Comparison of ENCODE assay signal across 8 cellular contexts in the genomic region with DNA sequence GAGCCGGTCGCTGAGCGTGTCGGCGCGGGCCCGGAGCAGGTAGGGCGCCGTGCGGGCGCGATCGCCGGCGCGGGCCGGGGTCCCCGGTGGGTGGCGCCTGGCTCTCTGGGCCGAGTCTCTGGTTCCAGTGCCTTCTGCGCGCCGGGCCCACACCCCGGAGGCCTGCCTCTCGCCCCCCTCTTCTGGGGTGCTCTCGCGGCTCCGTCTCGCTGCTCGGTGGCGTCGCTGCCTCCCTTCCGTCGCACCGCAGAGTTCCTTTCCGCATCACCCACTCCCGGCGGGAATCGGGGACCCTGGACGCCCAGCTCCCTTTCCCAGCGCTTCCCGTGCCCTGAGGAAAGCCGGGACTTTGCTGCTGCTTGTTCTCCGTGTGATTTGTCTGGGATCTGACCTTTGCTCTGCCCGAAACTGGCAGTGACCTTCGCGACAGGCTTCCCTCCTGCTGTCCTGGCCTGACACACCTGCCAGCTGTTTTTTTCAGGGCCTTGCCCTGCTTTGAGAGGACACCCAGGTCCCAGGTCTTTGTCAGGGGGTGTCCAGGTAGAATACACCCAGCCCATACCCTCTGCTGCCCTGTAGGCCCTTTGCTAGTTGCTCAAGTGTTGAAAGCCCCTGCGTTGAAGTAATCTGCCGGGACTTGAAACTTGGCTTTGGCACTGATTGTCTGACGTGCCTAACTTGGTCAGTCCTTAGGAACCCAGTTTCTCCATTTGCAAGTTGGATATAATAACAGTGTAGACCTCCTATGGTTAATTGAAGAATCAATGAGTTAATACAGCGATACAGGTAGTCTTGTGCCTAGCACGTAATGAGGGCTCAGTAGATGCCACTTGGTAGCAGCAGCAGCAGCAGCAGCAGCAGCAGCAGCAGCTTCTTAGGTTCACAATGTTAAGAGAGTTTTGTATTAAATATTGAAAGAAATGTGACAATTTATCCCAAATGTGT. TPM values are rescaled to one million over a fixed set of nuclear protein-coding genes. Genes with fewer than 3 reads are reported as not detected.
DNase-seq lines count a peak whose midpoint lies in the region; ATAC-seq lines count a peak whose summit lies in the region.

No MANE protein-coding gene starts in this region.

- DNase-seq in AG20443 (ENCODE audit: low spot score) (peak; percentile 50), RKO (ENCODE audit: low spot score) (peak; percentile 34), astrocyte of the hippocampus (ENCODE audit: low read depth, low spot score) (peak; percentile 61), sciatic nerve (ENCODE audit: low spot score) (peak; percentile 67), OCI-M2 (lab: John Stamatoyannopoulos, UW; ENCODE audit: unreplicated experiment) (no peak)

- ATAC-seq in GM18870 (IDR thresholded peaks at IDR 0.05; ENCODE audit: unreplicated experiment) (peak; percentile 22), HG03139 (IDR thresholded peaks at IDR 0.05; ENCODE audit: unreplicated experiment) (peak; percentile 26), sciatic nerve (peak; percentile 43)

- intact Hi-C loops in sciatic nerve (cut with DNase I) = loop anchor here (10.0 kb wide), 1 partner anchor 226 kb away; no protein-coding TSS in a partner anchor

- H3K4me3 ChIP-seq in iPS-11a (ENCODE audit: low read depth, low read length) = peak overlapping the region; percentile 84

RNA-seq across cellular contexts. Expression of gene FDX1, which starts 0.8 kb away (rescaled TPM):
- total RNA-seq in sciatic nerve = 10.5 TPM
